24 cellular contexts compared by ENCODE assay signal in genomic region chr7:155223503-155223902, GRCh38.
"Had no signal": no experiment of that assay in that cellular context is flagged by ENCODE, and none has a peak within 500 bp of the region (broad histone marks: within the 10 kb centered on the region; RNA-seq: fewer than 3 reads in every experiment).

No MANE protein-coding gene starts in this region.

- H3K27ac ChIP-seq: colonic mucosa, dorsolateral prefrontal cortex, gastroesophageal sphincter, psoas muscle, right atrium auricular region, upper lobe of right lung had no signal

- H3K9me3 ChIP-seq: colonic mucosa, gastroesophageal sphincter, psoas muscle, right atrium auricular region, upper lobe of right lung had no signal

- H3K4me1 ChIP-seq: colonic mucosa, gastroesophageal sphincter, right atrium auricular region, upper lobe of right lung had no signal

- DNase-seq: activated B cell treated with CpG ODN at 0.5 μM for 24 hours; activated CD4-positive, alpha-beta T cell treated with anti-CD3 and anti-CD28 coated beads for 36 hours; activated CD4-positive, alpha-beta T cell treated with anti-CD3 and anti-CD28 coated beads, Interleukin-2, amount 50 U/mL, for 4 hours; activated CD8-positive, alpha-beta memory T cell treated with anti-CD3 and anti-CD28 coated beads for 24 hours; activated CD8-positive, alpha-beta memory T cell treated with anti-CD3 and anti-CD28 coated beads, Interleukin-2, amount 50 U/mL, for 4 hours; activated naive CD4-positive, alpha-beta T cell treated with Interleukin-2 at 50 U/mL for 16 hours; activated naive CD8-positive, alpha-beta T cell treated with anti-CD3 and anti-CD28 coated beads for 36 hours; activated T-cell treated with anti-CD3 and anti-CD28 coated beads, Interleukin-2, amount 50 U/mL, for 24 hours; colonic mucosa; dorsolateral prefrontal cortex; effector memory CD8-positive, alpha-beta T cell; head of caudate nucleus; hypothalamus; left colon; mesenchymal stem cell; naive B cell; occipital lobe; psoas muscle; stimulated activated CD4-positive, alpha-beta T cell treated with anti-CD3 and anti-CD28 coated beads, Interleukin-4, amount 100 ng/mL, for 24 hours; stimulated activated naive CD8-positive, alpha-beta T cell treated with anti-CD3 and anti-CD28 coated beads, Interleukin-15, Interleukin-2, amounts not matched to agents 100 U/mL and 50 U/mL, for 24 hours; upper lobe of right lung had no signal

- ATAC-seq: activated CD4-positive, alpha-beta T cell treated with anti-CD3 and anti-CD28 coated beads for 36 hours; effector memory CD8-positive, alpha-beta T cell; esophagus mucosa; gastroesophageal sphincter; psoas muscle; stimulated activated naive CD8-positive, alpha-beta T cell treated with anti-CD3 and anti-CD28 coated beads, Interleukin-15, Interleukin-2, amounts not matched to agents 100 U/mL and 50 U/mL, for 24 hours; upper lobe of right lung had no signal

- H3K4me3 ChIP-seq: colonic mucosa, dorsolateral prefrontal cortex, gastroesophageal sphincter, psoas muscle, right atrium auricular region, upper lobe of right lung had no signal

- H3K36me3 ChIP-seq: colonic mucosa, gastroesophageal sphincter, right atrium auricular region, upper lobe of right lung had no signal

- H3K27me3 ChIP-seq: colonic mucosa, right atrium auricular region, upper lobe of right lung had no signal
